In the genomic region with DNA sequence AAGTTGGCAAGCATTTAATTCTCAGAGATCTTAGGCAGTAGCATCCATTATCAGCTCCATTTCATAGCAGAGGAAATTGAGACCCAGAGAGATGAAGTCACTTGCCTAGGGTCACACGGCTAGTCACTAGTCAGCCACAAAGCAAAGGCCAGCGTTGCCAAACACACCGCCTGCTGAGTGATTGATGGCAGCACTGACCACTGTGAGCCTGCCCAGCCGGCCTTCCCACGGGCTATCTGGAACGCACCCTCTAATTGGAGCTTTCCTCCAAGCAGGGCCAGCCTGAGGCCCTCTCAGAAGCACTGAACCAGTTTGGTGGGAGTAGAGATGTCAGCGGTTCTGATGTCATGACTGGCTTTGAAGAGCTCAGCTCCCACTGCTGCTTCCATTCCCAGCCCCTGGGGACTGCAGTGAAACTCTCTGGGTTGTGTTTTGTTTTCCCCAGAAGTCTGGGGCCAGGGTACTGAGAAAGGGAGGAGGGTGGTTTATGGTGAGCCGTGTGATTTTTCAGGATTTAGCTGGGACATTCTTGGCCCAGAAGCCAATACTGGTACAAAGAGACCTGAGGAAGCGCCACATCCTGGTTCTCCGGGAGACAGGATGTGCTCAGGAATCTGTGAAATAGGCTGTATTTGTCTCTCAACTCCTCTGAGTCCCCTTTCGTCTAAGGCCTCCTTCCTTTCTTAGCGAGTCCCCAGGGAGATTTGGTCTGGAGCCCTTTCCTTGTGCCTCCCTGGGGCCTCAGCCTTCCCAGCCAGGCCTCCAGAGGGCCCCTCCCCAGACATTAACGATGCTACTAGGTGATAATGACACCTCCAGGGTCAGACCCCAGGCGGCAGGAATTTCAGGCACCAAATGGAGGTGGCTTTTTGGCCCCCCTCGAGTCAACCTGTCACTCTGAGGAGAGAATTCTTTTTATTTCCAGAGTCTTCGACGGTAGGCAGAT, we compare ENCODE assay signal across 12 cellular contexts. TPM values are rescaled to one million over a fixed set of nuclear protein-coding genes. Genes with fewer than 3 reads are reported as not detected.
DNase-seq lines count a peak whose midpoint lies in the region; ATAC-seq, FAIRE-seq and TF ChIP-seq lines count a peak whose summit lies in the region.
"Had no signal": no experiment of that assay in that cellular context is flagged by ENCODE, and none has a peak within 500 bp of the region (broad histone marks: within the 10 kb centered on the region; RNA-seq: fewer than 3 reads in every experiment).

No MANE protein-coding gene starts in this region.

- H3K27ac ChIP-seq in mesodermal cell (ENCODE audit: low read depth, low read length, severe bottlenecking) (peak overlapping the region; percentile 97), uterus (peak overlapping the region; percentile 55 to 61), small intestine (ENCODE audit: low read depth in 1 of 2, low read length in 1 of 2) (peak overlapping the region in 1 of 2 donors; percentile 44)

- no peaks in the 10 kb centered on the region for H3K27me3 Mint-ChIP-seq in stimulated activated naive CD8-positive, alpha-beta T cell treated with anti-CD3 and anti-CD28 coated beads, Interleukin-15, amount 100 ng/mL, for 72 hours

- no peak for TF ChIP-seq POLR2A in uterus (IDR thresholded peaks at IDR 0.05)

- H3K4me3 ChIP-seq in fibroblast of pulmonary artery (replicated peaks; ENCODE audit: low read depth, low read length) (no peak overlapping the region), mesodermal cell (ENCODE audit: extremely low read depth, insufficient read depth, low read length, poor library complexity, severe bottlenecking) (no peak overlapping the region), uterus (no peak overlapping the region), small intestine (ENCODE audit: low read depth in 1 of 2, low read length in 2 of 2) (no peak overlapping the region)

- FAIRE-seq in small intestine (lab: Jason Lieb, UNC), result no peak
- FAIRE-seq: GM12892 had no signal

- no peak for ATAC-seq in stimulated activated naive CD8-positive, alpha-beta T cell treated with anti-CD3 and anti-CD28 coated beads, Interleukin-15, amount 100 ng/mL, for 72 hours

- peak overlapping the region in 1 of 2 donors; percentile 19 for H3K27ac Mint-ChIP-seq in stimulated activated naive CD8-positive, alpha-beta T cell treated with anti-CD3 and anti-CD28 coated beads, Interleukin-15, amount 100 ng/mL, for 72 hours

- intact Hi-C loops in uterus (cut with DNase I; ENCODE audit: low total_unique reads), result no loop called here

- TF ChIP-seq CTCF in fibroblast of pulmonary artery (IDR thresholded peaks at IDR 0.05; ENCODE audit: low read length, missing control alignments) (no peak), uterus (IDR thresholded peaks at IDR 0.05) (no peak)

- DNase-seq in SIG-M5 treated with dmso at 0.1 percent for 504 hours (lab: John Stamatoyannopoulos, UW; ENCODE audit: unreplicated experiment), result peak; percentile 11
- DNase-seq in SIG-M5 (lab: John Stamatoyannopoulos, UW), result no peak
- DNase-seq in fibroblast of pulmonary artery (ENCODE audit: low read depth), result peak; percentile 83
- peak; percentile 35 to 58 for DNase-seq in uterus
- DNase-seq in stimulated activated naive CD8-positive, alpha-beta T cell treated with anti-CD3 and anti-CD28 coated beads, Interleukin-15, amount 100 ng/mL, for 72 hours, result no peak
- DNase-seq in small intestine, result no peak
- DNase-seq in DMS53 treated with DMSO at 0.1 percent for 48 hours (lab: John Stamatoyannopoulos, UW; ENCODE audit: unreplicated experiment), result no peak
- DNase-seq: ACHN; activated effector memory CD4-positive, alpha-beta T cell treated with anti-CD3 and anti-CD28 coated beads, Interleukin-2, amount 50 U/mL, for 16 hours; NCI-H1417 treated with DMSO at 0.1 percent for 48 hours had no signal

- peaks cover 24% of the 10 kb centered on the region for H3K4me1 ChIP-seq in mesodermal cell (ENCODE audit: control insufficient read depth, insufficient read depth, low read length, poor library complexity, severe bottlenecking)
- H3K4me1 ChIP-seq in uterus, result no peaks in the 10 kb centered on the region
- peaks cover 0 to 6% of the 10 kb centered on the region in 2 donors for H3K4me1 ChIP-seq in small intestine (ENCODE audit: control insufficient read depth in 2 of 2, insufficient read depth in 1 of 2, low read depth in 1 of 2, low read length in 1 of 2)

- H3K9me3 ChIP-seq in mesodermal cell (ENCODE audit: control insufficient read depth, low read length) (no peaks in the 10 kb centered on the region), uterus (no peaks in the 10 kb centered on the region), small intestine (ENCODE audit: control insufficient read depth, low read depth) (no peaks in the 10 kb centered on the region)

- H3K27me3 ChIP-seq in uterus, result no peaks in the 10 kb centered on the region
- H3K27me3 ChIP-seq in small intestine (ENCODE audit: control insufficient read depth in 2 of 2, insufficient read depth in 2 of 2, low read length in 2 of 2), result no peaks in the 10 kb centered on the region

- H3K9me3 Mint-ChIP-seq in stimulated activated naive CD8-positive, alpha-beta T cell treated with anti-CD3 and anti-CD28 coated beads, Interleukin-15, amount 100 ng/mL, for 72 hours, result no peaks in the 10 kb centered on the region

- peaks cover 18% of the 10 kb centered on the region for H3K36me3 ChIP-seq in mesodermal cell (ENCODE audit: control insufficient read depth, insufficient read depth, low read length)
- H3K36me3 ChIP-seq in uterus, result no peaks in the 10 kb centered on the region
- H3K36me3 ChIP-seq in small intestine (ENCODE audit: control insufficient read depth in 2 of 2, insufficient read depth in 2 of 2, low read length in 2 of 2), result no peaks in the 10 kb centered on the region

- 16 to 23% methylated on average over 8 to 11 of the region's 17 CpGs for WGBS in mesodermal cell (ENCODE audit: insufficient coverage in 2 of 2), 2 experiments
- WGBS in small intestine, 3 donors, result 60 to 82% (median 74%) methylated on average over 17 of the region's 17 CpGs

- H3K4me3 Mint-ChIP-seq in stimulated activated naive CD8-positive, alpha-beta T cell treated with anti-CD3 and anti-CD28 coated beads, Interleukin-15, amount 100 ng/mL, for 72 hours, result no peak overlapping the region

- H3K4me1 Mint-ChIP-seq in stimulated activated naive CD8-positive, alpha-beta T cell treated with anti-CD3 and anti-CD28 coated beads, Interleukin-15, amount 100 ng/mL, for 72 hours, result no peaks in the 10 kb centered on the region

RNA-seq across cellular contexts. Expression of gene SPRY4, which starts 44.5 kb away (rescaled TPM):
- 147 TPM for polyA plus RNA-seq in mesodermal cell (2013, experiment 1 of 2)
- polyA plus RNA-seq in mesodermal cell (2013, experiment 2 of 2), result 117 TPM
- total RNA-seq in uterus, result 10 to 100 TPM in 3 of 4 donors, 1 to 10 TPM in 1; 3.1 to 14.3 (median 12.1) TPM
- 1 to 10 TPM; 1.4 to 7.9 (median 5.8) TPM for polyA plus RNA-seq in small intestine

Comparison
In these comparisons a context has a peak if more than half of its experiments do, and no peak if none do; other contexts are left out.
1. DNase-seq: peak in SIG-M5 treated with dmso at 0.1 percent for 504 hours (single experiment), fibroblast of pulmonary artery (single experiment) and uterus (2 of 2); none in SIG-M5 (single experiment), stimulated activated naive CD8-positive, alpha-beta T cell treated with anti-CD3 and anti-CD28 coated beads, Interleukin-15, amount 100 ng/mL, for 72 hours (0 of 2), small intestine (single experiment) and DMS53 treated with DMSO at 0.1 percent for 48 hours (single experiment).